In the genomic region with DNA sequence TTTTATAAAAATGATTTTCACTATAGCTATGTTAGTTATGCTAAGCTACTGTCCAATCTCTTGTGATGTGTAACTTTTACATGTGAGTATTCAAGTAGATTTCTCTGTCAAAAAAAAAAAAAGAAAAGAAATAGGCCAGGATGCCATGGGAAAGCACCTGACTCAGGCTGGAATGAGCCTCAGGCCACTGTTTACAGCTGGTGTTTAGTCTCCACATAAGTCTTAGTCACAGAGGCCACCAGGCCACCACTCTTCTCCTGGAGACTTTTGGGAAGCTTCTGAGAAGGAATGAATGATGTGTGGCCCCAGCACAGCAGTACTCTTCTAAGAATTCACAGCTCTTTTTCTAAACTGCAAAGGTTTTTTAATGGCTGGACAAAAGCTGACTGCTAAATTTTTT, we compare ENCODE assay signal across 1 cellular context.
TF ChIP-seq lines count a peak whose summit lies in the region.

No MANE protein-coding gene starts in this region.

TF ChIP-seq in HepG2, 621 proteins besides CTCF, POLR2A, EP300 and RAD21:
- TF ChIP-seq ZNF30 (CRISPR knock-in tag; IDR thresholded peaks at IDR 0.05): no peak
- TF ChIP-seq, protein P1, sequence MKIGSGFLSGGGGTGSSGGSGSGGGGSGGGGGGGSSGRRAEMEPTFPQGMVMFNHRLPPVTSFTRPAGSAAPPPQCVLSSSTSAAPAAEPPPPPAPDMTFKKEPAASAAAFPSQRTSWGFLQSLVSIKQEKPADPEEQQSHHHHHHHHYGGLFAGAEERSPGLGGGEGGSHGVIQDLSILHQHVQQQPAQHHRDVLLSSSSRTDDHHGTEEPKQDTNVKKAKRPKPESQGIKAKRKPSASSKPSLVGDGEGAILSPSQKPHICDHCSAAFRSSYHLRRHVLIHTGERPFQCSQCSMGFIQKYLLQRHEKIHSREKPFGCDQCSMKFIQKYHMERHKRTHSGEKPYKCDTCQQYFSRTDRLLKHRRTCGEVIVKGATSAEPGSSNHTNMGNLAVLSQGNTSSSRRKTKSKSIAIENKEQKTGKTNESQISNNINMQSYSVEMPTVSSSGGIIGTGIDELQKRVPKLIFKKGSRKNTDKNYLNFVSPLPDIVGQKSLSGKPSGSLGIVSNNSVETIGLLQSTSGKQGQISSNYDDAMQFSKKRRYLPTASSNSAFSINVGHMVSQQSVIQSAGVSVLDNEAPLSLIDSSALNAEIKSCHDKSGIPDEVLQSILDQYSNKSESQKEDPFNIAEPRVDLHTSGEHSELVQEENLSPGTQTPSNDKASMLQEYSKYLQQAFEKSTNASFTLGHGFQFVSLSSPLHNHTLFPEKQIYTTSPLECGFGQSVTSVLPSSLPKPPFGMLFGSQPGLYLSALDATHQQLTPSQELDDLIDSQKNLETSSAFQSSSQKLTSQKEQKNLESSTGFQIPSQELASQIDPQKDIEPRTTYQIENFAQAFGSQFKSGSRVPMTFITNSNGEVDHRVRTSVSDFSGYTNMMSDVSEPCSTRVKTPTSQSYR (CRISPR knock-in tag; IDR thresholded peaks at IDR 0.05; ENCODE audit: borderline replicate concordance): no peak
- no peak for TF ChIP-seq HNRNPL (IDR thresholded peaks at IDR 0.05; ENCODE audit: low read depth, low read length)
- no peak for TF ChIP-seq TGIF2 (CRISPR knock-in tag; IDR thresholded peaks at IDR 0.05)
- no peak for TF ChIP-seq ZC3H4 (CRISPR knock-in tag; IDR thresholded peaks at IDR 0.05; ENCODE audit: borderline replicate concordance)
- TF ChIP-seq ZNF24 (IDR thresholded peaks at IDR 0.05): no peak
